ENCODE assay signal across 8 cellular contexts in genomic region chr1:161399257-161399998, GRCh38. TPM values are rescaled to one million over a fixed set of nuclear protein-coding genes. Genes with fewer than 3 reads are reported as not detected.
DNase-seq lines count a peak whose midpoint lies in the region; ATAC-seq and TF ChIP-seq lines count a peak whose summit lies in the region.

No MANE protein-coding gene starts in this region.

- peak; percentile 30 to 42 (median 42) for TF ChIP-seq CTCF in right lobe of liver (IDR thresholded peaks at IDR 0.05)

- peak overlapping the region; percentile 95 for H3K4me3 ChIP-seq in CD4-positive, CD25-positive, alpha-beta regulatory T cell (ENCODE audit: low read depth, low read length)
- peak overlapping the region; percentile 46 to 70 (median 67) for H3K4me3 ChIP-seq in right lobe of liver

- H3K27ac ChIP-seq in CD4-positive, CD25-positive, alpha-beta regulatory T cell (ENCODE audit: insufficient read depth, low read length, poor library complexity, severe bottlenecking) = peak overlapping the region; percentile 97
- H3K27ac ChIP-seq in right lobe of liver = peak overlapping the region; percentile 99

- peaks cover 26% of the 10 kb centered on the region for H3K27me3 Mint-ChIP-seq in CD4-positive, CD25-positive, alpha-beta regulatory T cell

- peak overlapping the region; percentile 94 to 100 (median 98) for H3K4me3 Mint-ChIP-seq in CD4-positive, CD25-positive, alpha-beta regulatory T cell

- TF ChIP-seq POLR2A in right lobe of liver (IDR thresholded peaks at IDR 0.05) = peak; percentile 84

- under 1% methylated on average over 34 of the region's 53 CpGs for WGBS in right lobe of liver (ENCODE audit: insufficient coverage, low coverage, low lambda C conversion rate, missing lambda C conversion rate)

- peak overlapping the region; percentile 99 to 100 (median 99) for H3K27ac Mint-ChIP-seq in CD4-positive, CD25-positive, alpha-beta regulatory T cell

- H3K9me3 ChIP-seq in CD4-positive, CD25-positive, alpha-beta regulatory T cell (ENCODE audit: control insufficient read depth in 2 of 2, low read length in 2 of 2) = no peaks in the 10 kb centered on the region
- no peaks in the 10 kb centered on the region for H3K9me3 ChIP-seq in right lobe of liver

- peak; percentile 88 to 94 (median 93) for DNase-seq in CD4-positive, CD25-positive, alpha-beta regulatory T cell
- peak; percentile 88 for DNase-seq in NCI-H774 (lab: John Stamatoyannopoulos, UW)
- peak; percentile 92 to 93 for DNase-seq in activated CD4-positive, alpha-beta T cell treated with anti-CD3 and anti-CD28 coated beads, Interleukin-2, amount 50 U/mL, for 48 hours
- DNase-seq in dermis microvascular lymphatic vessel endothelial cell (ENCODE audit: low read depth in 2 of 2) = peak; percentile 76 to 88
- peak; percentile 91 to 94 (median 94) for DNase-seq in right lobe of liver
- peak; percentile 94 for DNase-seq in stimulated activated CD4-positive, alpha-beta T cell treated with anti-CD3 and anti-CD28 coated beads, Interleukin-4, amount 100 ng/mL, for 24 hours

- H3K9me3 Mint-ChIP-seq in CD4-positive, CD25-positive, alpha-beta regulatory T cell = peaks cover 0 to 5% (median 2%) of the 10 kb centered on the region in 7 donors

- H3K27me3 ChIP-seq in CD4-positive, CD25-positive, alpha-beta regulatory T cell (ENCODE audit: control insufficient read depth, insufficient read depth, low read length) = no peaks in the 10 kb centered on the region
- no peaks in the 10 kb centered on the region for H3K27me3 ChIP-seq in right lobe of liver

- intact Hi-C loops in right lobe of liver (cut with DNase I) = no loop called here

- H3K36me3 Mint-ChIP-seq in CD4-positive, CD25-positive, alpha-beta regulatory T cell = peaks cover 8% of the 10 kb centered on the region

- peaks cover 15% of the 10 kb centered on the region for H3K4me1 ChIP-seq in CD4-positive, CD25-positive, alpha-beta regulatory T cell (ENCODE audit: control insufficient read depth, insufficient read depth, low read length, poor library complexity, severe bottlenecking)
- peaks cover 0 to 6% (median 2%) of the 10 kb centered on the region in 4 donors for H3K4me1 ChIP-seq in right lobe of liver

- peak; percentile 79 to 82 for ATAC-seq in CD4-positive, CD25-positive, alpha-beta regulatory T cell (ENCODE audit: low read depth in 2 of 2)
- peak; percentile 83 for ATAC-seq in GM19395 (IDR thresholded peaks at IDR 0.05; ENCODE audit: unreplicated experiment)
- peak; percentile 55 for ATAC-seq in HG03558 (IDR thresholded peaks at IDR 0.05; ENCODE audit: extremely low read depth, unreplicated experiment)
- ATAC-seq in right lobe of liver = peak; percentile 79 to 90 (median 88)

- H3K36me3 ChIP-seq in CD4-positive, CD25-positive, alpha-beta regulatory T cell (ENCODE audit: control insufficient read depth, insufficient read depth, low read length) = no peaks in the 10 kb centered on the region
- H3K36me3 ChIP-seq in right lobe of liver = no peaks in the 10 kb centered on the region

- H3K4me1 Mint-ChIP-seq in CD4-positive, CD25-positive, alpha-beta regulatory T cell = peaks cover 15 to 39% (median 33%) of the 10 kb centered on the region in 4 donors

RNA-seq across cellular contexts. Expression of gene CFAP126, which starts 31.8 kb away (rescaled TPM):
- not detected for total RNA-seq in CD4-positive, CD25-positive, alpha-beta regulatory T cell
- polyA plus RNA-seq in CD4-positive, CD25-positive, alpha-beta regulatory T cell = not detected
- not detected in 2 replicates for total RNA-seq in dermis microvascular lymphatic vessel endothelial cell
- not detected for total RNA-seq in right lobe of liver

Comparison
In these comparisons a context has a peak if more than half of its experiments do, and no peak if none do; other contexts are left out.
1. Peak in every context shown above with its lines: DNase-seq, ATAC-seq, H3K4me3 ChIP-seq and H3K27ac ChIP-seq.